ENCODE assay signal across 8 cellular contexts in genomic region chr15:101651753-101652097, GRCh38. TPM values are rescaled to one million over a fixed set of nuclear protein-coding genes. Genes with fewer than 3 reads are reported as not detected.
DNase-seq lines count a peak whose midpoint lies in the region; ATAC-seq, FAIRE-seq and TF ChIP-seq lines count a peak whose summit lies in the region.

No MANE protein-coding gene starts in this region.

- CTCF ChIA-PET in H1 (lab: Charles Lee; ENCODE audit: partially characterized antibody), result interaction anchor here (0.9 to 1.0 kb wide), 4 partner anchors 11 to 363 kb away, joined by 3 to 7 read pairs (median 4); no protein-coding TSS in a partner anchor

- H3K27me3 ChIP-seq in SJCRH30 (no peaks in the 10 kb centered on the region), H1 (replicated peaks in 1 of 4; ENCODE audit: control insufficient read depth in 3 of 4, extremely low read depth in 1 of 4, insufficient read depth in 3 of 4, low read length in 3 of 4) (no peaks in the 10 kb centered on the region; a peak in 1 of 7 replicates), mucosa of stomach (ENCODE audit: control insufficient read depth, insufficient read depth, low read length) (no peaks in the 10 kb centered on the region)

- peak; percentile 38 for ATAC-seq in GM18858 (IDR thresholded peaks at IDR 0.05; ENCODE audit: unreplicated experiment)
- ATAC-seq in HG03095 (IDR thresholded peaks at IDR 0.05; ENCODE audit: unreplicated experiment), result peak; percentile 44

- no peak overlapping the region for H3K56ac ChIP-seq in H1 (replicated peaks; ENCODE audit: insufficient read length, low read depth, low read length)

- no peak overlapping the region for H2BK120ac ChIP-seq in H1 (replicated peaks; ENCODE audit: low read depth, low read length)

- H3K9ac ChIP-seq in H1 (replicated peaks in 1 of 4; ENCODE audit: extremely low read depth in 1 of 4, low read depth in 3 of 4, low read length in 3 of 4), result peak overlapping the region; percentile 72 to 90 (median 77)
- peak overlapping the region; percentile 89 for H3K9ac ChIP-seq in mucosa of stomach (ENCODE audit: low read length)

- 1% methylated on average over 23 of the region's 28 CpGs; no CpG with 5 or more reads in 1 of the 2 experiments for WGBS in H1 (ENCODE audit: extremely low coverage in 1 of 2, insufficient coverage in 1 of 2, insufficient read length in 1 of 2, insufficient replicate concordance in 2 of 2, low coverage in 1 of 2, low lambda C conversion rate in 2 of 2, missing lambda C conversion rate in 1 of 2), 2 experiments

- H4K20me1 ChIP-seq in H1 (replicated peaks in 1 of 2; ENCODE audit: control insufficient read depth in 1 of 2, insufficient read depth in 2 of 2, low read length in 2 of 2), result no peaks in the 10 kb centered on the region

- FAIRE-seq in H1 (lab: Jason Lieb, UNC), result no peak

- H3K36me3 ChIP-seq in SJCRH30 (peaks cover 15% of the 10 kb centered on the region), H1 (ENCODE audit: control insufficient read depth in 2 of 4, insufficient read depth in 4 of 4, low read length in 3 of 4) (peaks cover 0 to 25% (median 4%) of the 10 kb centered on the region in 4 experiments; a peak in 4 of 8 replicates), mucosa of stomach (ENCODE audit: control insufficient read depth, insufficient read depth, low read length) (no peaks in the 10 kb centered on the region)

- H2AFZ ChIP-seq in H1 (ENCODE audit: low read length), result peak overlapping the region; percentile 97

- H2AK5ac ChIP-seq in H1 (ENCODE audit: low read depth, low read length), result no peak overlapping the region

- peak overlapping the region; percentile 68 to 87 for H3K4me2 ChIP-seq in H1 (ENCODE audit: insufficient read depth in 1 of 2, low read depth in 2 of 2, low read length in 2 of 2)

- 0 out of 2 replicates have a peak overlapping the region, but pooled peaks have one; percentile 90 for H2BK5ac ChIP-seq in H1 (ENCODE audit: low read depth, low read length)

- H3K9me3 ChIP-seq in SJCRH30 (replicated peaks) (no peaks in the 10 kb centered on the region), H1 (ENCODE audit: insufficient read depth in 2 of 2, low read depth in 1 of 2, low read length in 1 of 2) (peaks cover 7% of the 10 kb centered on the region in 2 experiments; a peak in 2 of 4 replicates), mucosa of stomach (ENCODE audit: control insufficient read depth, low read length) (no peaks in the 10 kb centered on the region)

- no peaks in the 10 kb centered on the region for H3K79me1 ChIP-seq in H1 (ENCODE audit: low read depth, low read length)

- no peak for TF ChIP-seq POLR2A in H1 (IDR thresholded peaks at IDR 0.05; ENCODE audit: control extremely low read depth in 1 of 2, low read depth in 2 of 2, low read length in 2 of 2)

- no peak overlapping the region for H3K14ac ChIP-seq in H1 (ENCODE audit: insufficient read length)

- no peak overlapping the region for H3K23ac ChIP-seq in H1 (ENCODE audit: insufficient read length)

- H4K8ac ChIP-seq in H1 (ENCODE audit: extremely low read depth, insufficient read depth, low read length), result peak overlapping the region; percentile 72; the same call in 1 of the 2 replicates

- no peak for TF ChIP-seq RAD21 in H1 (IDR thresholded peaks at IDR 0.05 in 1 of 2, conservative IDR thresholded peaks at IDR 0.05 in 1 of 2; ENCODE audit: low read depth in 2 of 2, low read length in 2 of 2)

- H3K27ac ChIP-seq in SJCRH30 (peak overlapping the region; percentile 84), H1 (ENCODE audit: low read depth, low read length) (peak overlapping the region; percentile 46; the same call in 1 of the 2 replicates)

- H2BK15ac ChIP-seq in H1 (ENCODE audit: low read length), result no peak overlapping the region

- TF ChIP-seq CTCF in H1 (IDR thresholded peaks at IDR 0.05; ENCODE audit: control extremely low read depth in 1 of 3, insufficient read depth in 1 of 3, low read depth in 1 of 3, low read length in 3 of 3), result no peak

- no peak overlapping the region for H2BK12ac ChIP-seq in H1 (ENCODE audit: low read depth, low read length)

- peaks cover 6% of the 10 kb centered on the region for H3K4me1 ChIP-seq in SJCRH30
- peaks cover 0 to 3% (median 0%) of the 10 kb centered on the region in 4 experiments; a peak in 2 of 7 replicates for H3K4me1 ChIP-seq in H1 (replicated peaks in 1 of 4; ENCODE audit: control insufficient read depth in 3 of 4, insufficient read depth in 4 of 4, low read length in 3 of 4)
- H3K4me1 ChIP-seq in mucosa of stomach (ENCODE audit: control insufficient read depth, insufficient read depth, low read length), result peaks cover 12% of the 10 kb centered on the region

- peaks cover 2% of the 10 kb centered on the region; the same call in 1 of the 2 replicates for H3K23me2 ChIP-seq in H1 (ENCODE audit: low read depth, low read length)

- POLR2A ChIA-PET in H1 (lab: Charles Lee; ENCODE audit: partially characterized antibody), result interaction anchor here (0.8 kb wide), 1 partner anchor 350 kb away, joined by 3 read pairs; no protein-coding TSS in a partner anchor

- H3K4me3 ChIP-seq in SJCRH30, result peak overlapping the region; percentile 94
- H3K4me3 ChIP-seq in H1 (ENCODE audit: extremely low read depth in 1 of 4, insufficient read depth in 2 of 4, low read depth in 3 of 4, low read length in 4 of 4), result peak overlapping the region; percentile 87 to 98 (median 95)
- H3K4me3 ChIP-seq in mucosa of stomach (ENCODE audit: low read length), result peak overlapping the region; percentile 88

- no peak overlapping the region for H4K5ac ChIP-seq in H1 (ENCODE audit: insufficient read length, low read depth, low read length)

- no peak overlapping the region for H3K4ac ChIP-seq in H1 (replicated peaks; ENCODE audit: insufficient read length, low read depth, low read length)

- H3K18ac ChIP-seq in H1 (ENCODE audit: extremely low read depth, low read length), result no peak overlapping the region

- H3K79me2 ChIP-seq in H1 (ENCODE audit: control insufficient read depth in 1 of 2, insufficient read depth in 2 of 2, low read length in 2 of 2), result peaks cover 0 to 33% of the 10 kb centered on the region in 2 experiments; a peak in 2 of 4 replicates

- H4K91ac ChIP-seq in H1 (replicated peaks; ENCODE audit: insufficient read length, low read length), result no peak overlapping the region

- no peak overlapping the region for H2BK20ac ChIP-seq in H1 (ENCODE audit: low read length)

- peak; percentile 24 for DNase-seq in A172 (ENCODE audit: low spot score)
- DNase-seq in SJCRH30, result no peak
- DNase-seq in H1 (ENCODE audit: low read depth in 1 of 2, low spot score in 2 of 2), result no peak
- DNase-seq in kidney tubule cell (ENCODE audit: low spot score), result no peak
- no peak for DNase-seq in stimulated activated CD4-positive, alpha-beta T cell treated with anti-CD3 and anti-CD28 coated beads, Interleukin-4, amount 100 ng/mL, for 4 hours

- no peak for TF ChIP-seq EP300 in H1 (IDR thresholded peaks at IDR 0.05; ENCODE audit: borderline replicate concordance in 1 of 2, low read depth in 2 of 2, low read length in 2 of 2)

TF ChIP-seq in H1, 55 proteins besides CTCF, POLR2A, EP300 and RAD21:
- TF ChIP-seq SIN3A (conservative IDR thresholded peaks at IDR 0.05 in 1 of 2, IDR thresholded peaks at IDR 0.05 in 1 of 2; ENCODE audit: low read depth in 1 of 2, low read length in 2 of 2) (0 out of 4 replicates have a peak, but pooled peaks of 1 of the 2 experiments have one; percentile 58), BCL11A (IDR thresholded peaks at IDR 0.05; ENCODE audit: low read depth in 2 of 2, low read length in 2 of 2) (no peak), SRF (IDR thresholded peaks at IDR 0.05; ENCODE audit: low read depth, low read length) (no peak), NANOG (IDR thresholded peaks at IDR 0.05; ENCODE audit: insufficient read depth, low read depth, low read length, poor library complexity, severe bottlenecking) (no peak), POLR2AphosphoS5 (IDR thresholded peaks at IDR 0.05; ENCODE audit: low read depth, low read length) (no peak), CHD2 (IDR thresholded peaks at IDR 0.05; ENCODE audit: low read length) (no peak), TCF12 (IDR thresholded peaks at IDR 0.05; ENCODE audit: low read depth, low read length) (no peak), HDAC6 (IDR thresholded peaks at IDR 0.05; ENCODE audit: low read depth, low read length) (no peak), SAP30 (IDR thresholded peaks at IDR 0.05; ENCODE audit: insufficient read depth, insufficient replicate concordance, low read length) (peak; percentile 68), MAX (IDR thresholded peaks at IDR 0.05) (no peak)
- TF ChIP-seq, protein P1, sequence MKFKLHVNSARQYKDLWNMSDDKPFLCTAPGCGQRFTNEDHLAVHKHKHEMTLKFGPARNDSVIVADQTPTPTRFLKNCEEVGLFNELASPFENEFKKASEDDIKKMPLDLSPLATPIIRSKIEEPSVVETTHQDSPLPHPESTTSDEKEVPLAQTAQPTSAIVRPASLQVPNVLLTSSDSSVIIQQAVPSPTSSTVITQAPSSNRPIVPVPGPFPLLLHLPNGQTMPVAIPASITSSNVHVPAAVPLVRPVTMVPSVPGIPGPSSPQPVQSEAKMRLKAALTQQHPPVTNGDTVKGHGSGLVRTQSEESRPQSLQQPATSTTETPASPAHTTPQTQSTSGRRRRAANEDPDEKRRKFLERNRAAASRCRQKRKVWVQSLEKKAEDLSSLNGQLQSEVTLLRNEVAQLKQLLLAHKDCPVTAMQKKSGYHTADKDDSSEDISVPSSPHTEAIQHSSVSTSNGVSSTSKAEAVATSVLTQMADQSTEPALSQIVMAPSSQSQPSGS (IDR thresholded peaks at IDR 0.05; ENCODE audit: low read length), result no peak

RNA-seq across cellular contexts. Expression of gene TM2D3, which starts 0.5 kb away (rescaled TPM):
- total RNA-seq in A172 (2014; rRNA removed; shearing (Covaris generic)), result 35.5 and 47.1 TPM in 2 replicates
- total RNA-seq in SJCRH30 (2014; rRNA removed; shearing (Covaris generic)), result 54.6 and 57.0 TPM in 2 replicates
- 24.2 and 28.0 TPM in 2 replicates for total RNA-seq in H1 (2021; fragmentation: NEBNext Ultra II Directional; extraction: Animal tissue kit (Norgen Biotek cat#: 25700))
- 21.8 and 26.4 TPM in 2 replicates for polyA plus RNA-seq in H1 (2011; rRNA removed)
- 32.1 TPM for polyA plus RNA-seq in H1 (2011; cell fraction: cytosol; rRNA removed)
- polyA plus RNA-seq in H1 (2011; cell fraction: nucleus; rRNA removed), result 21.2 TPM
- 24.5 to 35.4 TPM (median 28.9 TPM) in 4 replicates for polyA plus RNA-seq in H1 (2012, experiment 1 of 2)
- 10.0 TPM for polyA plus RNA-seq in H1 (2012, experiment 2 of 2)
- 22.1 TPM for polyA plus RNA-seq in H1 (2013, experiment 1 of 2)
- polyA plus RNA-seq in H1 (2013, experiment 2 of 2), result 26.0 TPM
- 33.6 and 39.5 TPM in 2 replicates for polyA minus RNA-seq in H1 (2011; rRNA and poly(A)+ RNA removed)
- 22.0 TPM for polyA minus RNA-seq in H1 (2011; cell fraction: cytosol; rRNA and poly(A)+ RNA removed)
- 38.3 TPM for polyA minus RNA-seq in H1 (2011; cell fraction: nucleus; rRNA and poly(A)+ RNA removed)
